Comparison of ENCODE assay signal across 1 cellular context in genomic region chr2:1561793-1562521, GRCh38.
TF ChIP-seq lines count a peak whose summit lies in the region.

No MANE protein-coding gene starts in this region.

TF ChIP-seq in neural cell, 6 proteins besides CTCF, POLR2A, EP300 and RAD21 (continued from another document):
- TF ChIP-seq REST (IDR thresholded peaks at IDR 0.05; ENCODE audit: borderline replicate concordance) (no peak), POLR2AphosphoS5 (IDR thresholded peaks at IDR 0.05) (peak; percentile 75), TAF1 (IDR thresholded peaks at IDR 0.05; ENCODE audit: low read depth) (no peak), MXI1 (conservative IDR thresholded peaks at IDR 0.05; ENCODE audit: poor library complexity, severe bottlenecking) (no peak), EZH2 (IDR thresholded peaks at IDR 0.05; ENCODE audit: borderline replicate concordance, insufficient read depth, low read length, poor library complexity, severe bottlenecking) (no peak)
